Comparison of ENCODE assay signal across 11 cellular contexts in genomic region chr1:234758851-234759250, GRCh38.
A peak's percentile ranks its signal among the peaks of the same experiment; 100 is the strongest.
DNase-seq lines count a peak whose midpoint lies in the region; ATAC-seq and TF ChIP-seq lines count a peak whose summit lies in the region.
"Had no signal": no experiment of that assay in that cellular context is flagged by ENCODE, and none has a peak within 500 bp of the region (broad histone marks: within the 10 kb centered on the region; RNA-seq: fewer than 3 reads in every experiment).

No MANE protein-coding gene starts in this region.

- H3K4me1 ChIP-seq in Peyer's patch, result peaks cover 0 to 5% (median 0%) of the 10 kb centered on the region in 4 donors
- H3K4me1 ChIP-seq in neutrophil (ENCODE audit: control insufficient read depth in 1 of 2, insufficient read depth in 1 of 2, low read depth in 1 of 2, low read length in 1 of 2), result peaks cover 47 to 52% of the 10 kb centered on the region in 2 experiments

- no peaks in the 10 kb centered on the region for H3K9me3 Mint-ChIP-seq in activated naive CD8-positive, alpha-beta T cell treated with anti-CD3 and anti-CD28 coated beads for 36 hours

- ATAC-seq in HG03045 (IDR thresholded peaks at IDR 0.05; ENCODE audit: unreplicated experiment), result no peak
- ATAC-seq: HCT116 had no signal

- H3K36me3 ChIP-seq in Peyer's patch (no peaks in the 10 kb centered on the region), neutrophil (no peaks in the 10 kb centered on the region)

- H3K9me3 ChIP-seq in Peyer's patch (no peaks in the 10 kb centered on the region), neutrophil (no peaks in the 10 kb centered on the region)

- TF ChIP-seq POLR2A in Peyer's patch (IDR thresholded peaks at IDR 0.05), result no peak

- peak overlapping the region; percentile 81 for H3K27ac Mint-ChIP-seq in activated naive CD8-positive, alpha-beta T cell treated with anti-CD3 and anti-CD28 coated beads for 36 hours

- peaks cover 2% of the 10 kb centered on the region for H3K36me3 Mint-ChIP-seq in activated naive CD8-positive, alpha-beta T cell treated with anti-CD3 and anti-CD28 coated beads for 36 hours

- H3K4me3 Mint-ChIP-seq in activated naive CD8-positive, alpha-beta T cell treated with anti-CD3 and anti-CD28 coated beads for 36 hours, result peak overlapping the region; percentile 11

- peak; percentile 32 for DNase-seq in GM10248 (ENCODE audit: extremely low spot score)
- peak in 2 of 3 donors; percentile 44 to 77 for DNase-seq in Peyer's patch
- no peak for DNase-seq in activated naive CD8-positive, alpha-beta T cell treated with anti-CD3 and anti-CD28 coated beads for 36 hours
- DNase-seq in GM03348 (ENCODE audit: low spot score), result no peak
- DNase-seq in Kasumi-1 (lab: John Stamatoyannopoulos, UW), result no peak
- DNase-seq: cortex of kidney; NCI-H2081 treated with DMSO at 0.1 percent for 48 hours; stimulated activated CD8-positive, alpha-beta memory T cell treated with anti-CD3 and anti-CD28 coated beads, Interleukin-4, amount 100 ng/mL, for 48 hours had no signal

- POLR2A ChIA-PET in GM10248 (lab: Yijun Ruan, JAX), result no interaction called here

- peak overlapping the region in 2 of 4 donors; percentile 45 to 47 for H3K27ac ChIP-seq in Peyer's patch
- peak overlapping the region; percentile 70 for H3K27ac ChIP-seq in neutrophil

- no peak overlapping the region for H3K4me3 ChIP-seq in Peyer's patch
- H3K4me3 ChIP-seq in neutrophil (ENCODE audit: low read depth in 1 of 2, low read length in 1 of 2), result no peak overlapping the region

- TF ChIP-seq CTCF in GM10248 (IDR thresholded peaks at IDR 0.05; ENCODE audit: control extremely low read depth, extremely low read depth, low read depth, missing control alignments), result no peak
- peak in 1 of 6 experiments; percentile 13 for TF ChIP-seq CTCF in Peyer's patch (IDR thresholded peaks at IDR 0.05)
- TF ChIP-seq CTCF in neutrophil (IDR thresholded peaks at IDR 0.05), result no peak

- H3K27me3 ChIP-seq in Peyer's patch (no peaks in the 10 kb centered on the region), neutrophil (no peaks in the 10 kb centered on the region)

- no peaks in the 10 kb centered on the region for H3K27me3 Mint-ChIP-seq in activated naive CD8-positive, alpha-beta T cell treated with anti-CD3 and anti-CD28 coated beads for 36 hours

- H3K4me1 Mint-ChIP-seq in activated naive CD8-positive, alpha-beta T cell treated with anti-CD3 and anti-CD28 coated beads for 36 hours, result peaks cover 42% of the 10 kb centered on the region

- CTCF ChIA-PET in GM10248 (lab: Yijun Ruan, JAX), result interaction anchor here (1.1 kb wide), 1 partner anchor 42 kb away, joined by 3 read pairs; no protein-coding TSS in a partner anchor

Comparison
In these comparisons a context has a peak if more than half of its experiments do, and no peak if none do; other contexts are left out.
1. DNase-seq: peak in GM10248 (single experiment) and Peyer's patch (2 of 3); none in activated naive CD8-positive, alpha-beta T cell treated with anti-CD3 and anti-CD28 coated beads for 36 hours (single experiment), GM03348 (single experiment) and Kasumi-1 (0 of 2).